Comparison of ENCODE assay signal across 16 cellular contexts in genomic region chr1:24764848-24765247, GRCh38. TPM values are rescaled to one million over a fixed set of nuclear protein-coding genes. Genes with fewer than 3 reads are reported as not detected.
DNase-seq lines count a peak whose midpoint lies in the region; ATAC-seq and TF ChIP-seq lines count a peak whose summit lies in the region.
"Had no signal": no experiment of that assay in that cellular context is flagged by ENCODE, and none has a peak within 500 bp of the region (broad histone marks: within the 10 kb centered on the region; RNA-seq: fewer than 3 reads in every experiment).

No MANE protein-coding gene starts in this region.

- no peaks in the 10 kb centered on the region for H3K9me3 Mint-ChIP-seq in nephron
- H3K9me3 Mint-ChIP-seq: CD4-positive, alpha-beta T cell; naive thymus-derived CD4-positive, alpha-beta T cell had no signal

- H3K4me1 Mint-ChIP-seq in nephron = peaks cover 16% of the 10 kb centered on the region

- peak; percentile 24 for ATAC-seq in left ventricle myocardium superior
- ATAC-seq in GM18909 (IDR thresholded peaks at IDR 0.05; ENCODE audit: poor library complexity, unreplicated experiment) = no peak
- no peak for ATAC-seq in psoas muscle
- ATAC-seq: activated CD4-positive, alpha-beta T cell treated with anti-CD3 and anti-CD28 coated beads for 36 hours; foreskin keratinocyte; naive thymus-derived CD4-positive, alpha-beta T cell had no signal

- in situ Hi-C loops in brain microvascular endothelial cell (cut with HindIII; ENCODE audit: low pct_ligation_motif_present, low sequenced_read_pairs) = no loop called here

- H3K27me3 Mint-ChIP-seq in nephron (ENCODE audit: low read depth) = no peaks in the 10 kb centered on the region
- H3K27me3 Mint-ChIP-seq: activated CD4-positive, alpha-beta T cell treated with anti-CD3 and anti-CD28 coated beads for 36 hours; CD4-positive, alpha-beta T cell; naive thymus-derived CD4-positive, alpha-beta T cell had no signal

- H3K36me3 Mint-ChIP-seq in nephron (ENCODE audit: low read depth) = peaks cover 5% of the 10 kb centered on the region
- H3K36me3 Mint-ChIP-seq: naive thymus-derived CD4-positive, alpha-beta T cell had no signal

- peaks cover 2% of the 10 kb centered on the region for H3K36me3 ChIP-seq in brain microvascular endothelial cell (replicated peaks)
- no peaks in the 10 kb centered on the region for H3K36me3 ChIP-seq in psoas muscle (ENCODE audit: insufficient read depth in 1 of 2, low read depth in 1 of 2)

- no peak overlapping the region for H3K4me3 ChIP-seq in brain microvascular endothelial cell (ENCODE audit: low read depth, low read length)
- H3K4me3 ChIP-seq in psoas muscle = no peak overlapping the region

- H3K4me1 ChIP-seq in psoas muscle = peaks cover 7% of the 10 kb centered on the region

- H3K27me3 ChIP-seq in brain microvascular endothelial cell (replicated peaks) (no peaks in the 10 kb centered on the region), psoas muscle (ENCODE audit: insufficient read depth in 3 of 3, low read length in 2 of 3) (no peaks in the 10 kb centered on the region)
- H3K27me3 ChIP-seq: foreskin keratinocyte had no signal

- no peak overlapping the region for H3K4me3 Mint-ChIP-seq in nephron
- H3K4me3 Mint-ChIP-seq: activated CD4-positive, alpha-beta T cell treated with anti-CD3 and anti-CD28 coated beads for 36 hours; CD4-positive, alpha-beta T cell; naive thymus-derived CD4-positive, alpha-beta T cell had no signal

- H3K27ac Mint-ChIP-seq in nephron = peak overlapping the region; percentile 41 to 74 (median 67)
- H3K27ac Mint-ChIP-seq: activated CD4-positive, alpha-beta T cell treated with anti-CD3 and anti-CD28 coated beads for 36 hours; CD4-positive, alpha-beta T cell; naive thymus-derived CD4-positive, alpha-beta T cell had no signal

- no peaks in the 10 kb centered on the region for H3K9me3 ChIP-seq in psoas muscle

- DNase-seq in left ventricle myocardium superior = no peak
- no peak for DNase-seq in cardiac septum (ENCODE audit: low spot score)
- no peak for DNase-seq in brain microvascular endothelial cell
- no peak for DNase-seq in NCI-H2107 treated with DMSO at 0.1 percent for 48 hours (lab: John Stamatoyannopoulos, UW; ENCODE audit: unreplicated experiment)
- no peak for DNase-seq in GM03348 (ENCODE audit: low spot score)
- DNase-seq in psoas muscle = no peak
- DNase-seq: activated CD4-positive, alpha-beta T cell treated with anti-CD3 and anti-CD28 coated beads for 36 hours; activated effector memory CD4-positive, alpha-beta T cell treated with Interleukin-2 at 50 U/mL for 16 hours; amygdala; CD4-positive, alpha-beta T cell; foreskin keratinocyte; naive thymus-derived CD4-positive, alpha-beta T cell; NCI-H1436; NK-92 treated with Interleukin-12 subunit alpha and Interleukin-12 subunit beta, amount 100 ng/mL, for 24 hours had no signal

- TF ChIP-seq CTCF in brain microvascular endothelial cell (IDR thresholded peaks at IDR 0.05; ENCODE audit: low read depth, low read length, missing control alignments) (no peak), nephron (IDR thresholded peaks at IDR 0.05; ENCODE audit: unreplicated experiment in 3 of 3) (no peak), psoas muscle (IDR thresholded peaks at IDR 0.05) (no peak)

- WGBS in psoas muscle, 3 donors = 87 to 98% (median 89%) methylated on average over 1 of the region's 1 CpG

- H3K27ac ChIP-seq in brain microvascular endothelial cell = peak overlapping the region; percentile 27
- no peak overlapping the region for H3K27ac ChIP-seq in psoas muscle
- H3K27ac ChIP-seq: foreskin keratinocyte had no signal

- intact Hi-C loops in left ventricle myocardium superior (cut with micrococcal nuclease) (loop anchor here (10.0 kb wide), 1 partner anchor 60 kb away; no protein-coding TSS in a partner anchor), cardiac septum (cut with DNase I) (no loop called here), psoas muscle (cut with DNase I) (no loop called here)

RNA-seq across cellular contexts. Expression of gene CLIC4, which starts 19.6 kb away (rescaled TPM):
- total RNA-seq in left ventricle myocardium superior = 358 TPM
- total RNA-seq in cardiac septum = 316 TPM
- total RNA-seq in psoas muscle = 10 to 100 TPM; 23.9 to 62.4 (median 45.4) TPM
- polyA plus RNA-seq in psoas muscle = 10 to 100 TPM; 22.1 to 67.3 (median 44.8) TPM
